21 cellular contexts compared by ENCODE assay signal in the genomic region with DNA sequence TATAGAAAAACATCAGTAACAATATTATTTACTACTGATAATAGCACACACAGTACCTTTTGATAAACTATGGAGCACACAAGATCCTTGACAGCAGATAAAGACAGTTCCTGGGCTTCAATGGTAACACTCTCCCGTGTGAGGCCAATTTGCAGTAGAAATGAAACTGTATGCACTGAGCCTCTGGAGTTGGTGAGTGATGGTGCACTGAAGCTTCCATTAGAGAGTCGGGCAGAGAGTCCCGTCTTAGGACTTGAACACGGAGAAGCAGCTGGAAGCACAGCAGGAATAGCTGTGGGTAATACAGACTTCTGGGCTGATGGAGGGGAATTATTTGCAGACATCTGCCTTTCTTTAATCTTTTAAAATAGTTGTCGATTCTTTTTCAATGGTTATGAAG. TPM values are rescaled to one million over a fixed set of nuclear protein-coding genes. Genes with fewer than 3 reads are reported as not detected.
DNase-seq lines count a peak whose midpoint lies in the region; ATAC-seq and TF ChIP-seq lines count a peak whose summit lies in the region.
"Had no signal": no experiment of that assay in that cellular context is flagged by ENCODE, and none has a peak within 500 bp of the region (broad histone marks: within the 10 kb centered on the region; RNA-seq: fewer than 3 reads in every experiment).

No MANE protein-coding gene starts in this region.

- no peak overlapping the region for H2AK5ac ChIP-seq in trophoblast cell (ENCODE audit: low read length)

- H3K79me2 ChIP-seq in MM.1S (ENCODE audit: low read length) (peaks cover 100% of the 10 kb centered on the region), trophoblast cell (ENCODE audit: control insufficient read depth, insufficient read depth, low read length, poor library complexity) (peaks cover 2% of the 10 kb centered on the region)

- H3K4me1 ChIP-seq in MM.1S (ENCODE audit: low read length) (no peaks in the 10 kb centered on the region), trophoblast cell (ENCODE audit: control insufficient read depth in 1 of 2, insufficient read depth in 2 of 2, low read length in 2 of 2) (peaks cover 0 to 5% of the 10 kb centered on the region in 2 experiments)
- H3K4me1 ChIP-seq: A549 had no signal

- H3K9me3 ChIP-seq in MM.1S (replicated peaks; ENCODE audit: insufficient read depth, low read length) (no peaks in the 10 kb centered on the region), trophoblast cell (ENCODE audit: insufficient read depth, low read depth, low read length) (no peaks in the 10 kb centered on the region)
- H3K9me3 ChIP-seq: A549, BLaER1, SJSA1 had no signal

- H3K36me3 Mint-ChIP-seq in activated B cell treated with CpG ODN at 0.5 μM for 24 hours (ENCODE audit: low read depth) (peaks cover 27% of the 10 kb centered on the region), nephron progenitor cell (ENCODE audit: low read depth) (peaks cover 61% of the 10 kb centered on the region)

- H3K9me3 Mint-ChIP-seq in activated B cell treated with CpG ODN at 0.5 μM for 24 hours, result no peaks in the 10 kb centered on the region
- peaks cover 3% of the 10 kb centered on the region for H3K9me3 Mint-ChIP-seq in nephron progenitor cell
- H3K9me3 Mint-ChIP-seq: CD4-positive, alpha-beta memory T cell had no signal

- H3K4me3 ChIP-seq in GM06990 (replicated peaks; ENCODE audit: low read depth, low read length) (peak overlapping the region; percentile 37), MM.1S (ENCODE audit: low read length) (peak overlapping the region; percentile 88), trophoblast cell (ENCODE audit: low read depth, low read length) (no peak overlapping the region)
- H3K4me3 ChIP-seq: A549, BLaER1, SJSA1 had no signal

- TF ChIP-seq CTCF in GM06990 (IDR thresholded peaks at IDR 0.05; ENCODE audit: insufficient read depth, low read length, poor library complexity, severe bottlenecking), result no peak
- no peak for TF ChIP-seq CTCF in MM.1S (IDR thresholded peaks at IDR 0.05; ENCODE audit: low read length)
- no peak for TF ChIP-seq CTCF in activated B cell treated with CpG ODN at 0.5 μM for 24 hours (IDR thresholded peaks at IDR 0.05)
- no peak for TF ChIP-seq CTCF in nephron progenitor cell (IDR thresholded peaks at IDR 0.05)

- no peak overlapping the region for H4K12ac ChIP-seq in trophoblast cell (ENCODE audit: low read depth, low read length)

- H3K9ac ChIP-seq in MM.1S (ENCODE audit: low read length) (peak overlapping the region; percentile 99), trophoblast cell (ENCODE audit: low read length) (no peak overlapping the region)
- H3K9ac ChIP-seq: BLaER1 had no signal

- no peak overlapping the region for H3K14ac ChIP-seq in trophoblast cell (ENCODE audit: low read length)

- no peaks in the 10 kb centered on the region for H4K20me1 ChIP-seq in MM.1S (ENCODE audit: insufficient read depth, low read length)

- intact Hi-C loops in activated B cell treated with CpG ODN at 0.5 μM for 24 hours (cut with micrococcal nuclease) (loop anchor here (2.0 kb wide), 1 partner anchor 13 kb away; no protein-coding TSS in a partner anchor), left cardiac atrium (cut with DNase I) (no loop called here)

- no peak overlapping the region for H3K18ac ChIP-seq in trophoblast cell (ENCODE audit: low read length)

- ATAC-seq in activated B cell treated with CpG ODN at 0.5 μM for 24 hours (ENCODE audit: low read depth), result no peak
- no peak for ATAC-seq in left cardiac atrium
- ATAC-seq: A549, Panc1 had no signal

- H4K91ac ChIP-seq in trophoblast cell (ENCODE audit: low read depth, low read length), result no peak overlapping the region

- no CpG with 5 or more reads among the region's 5 CpGs for WGBS in trophoblast cell (ENCODE audit: extremely low coverage, insufficient coverage, insufficient read length)

- no peak overlapping the region for H3K4ac ChIP-seq in trophoblast cell (ENCODE audit: low read depth, low read length)

- H2BK120ac ChIP-seq in trophoblast cell (ENCODE audit: insufficient read depth, low read length, poor library complexity), result no peak overlapping the region

- H3K27me3 Mint-ChIP-seq in activated B cell treated with CpG ODN at 0.5 μM for 24 hours (no peaks in the 10 kb centered on the region), nephron progenitor cell (ENCODE audit: low read depth, poor library complexity) (no peaks in the 10 kb centered on the region)
- H3K27me3 Mint-ChIP-seq: CD4-positive, alpha-beta memory T cell had no signal

- no peaks in the 10 kb centered on the region for H3K9me2 ChIP-seq in MM.1S (replicated peaks; ENCODE audit: insufficient read depth, low read length)

- peak overlapping the region; percentile 90 for H3K4me2 ChIP-seq in MM.1S (ENCODE audit: low read depth, low read length)
- H3K4me2 ChIP-seq in trophoblast cell (ENCODE audit: low read length), result no peak overlapping the region
- H3K4me2 ChIP-seq: A549, BLaER1 had no signal

- H3K4me1 Mint-ChIP-seq in activated B cell treated with CpG ODN at 0.5 μM for 24 hours, result peaks cover 84% of the 10 kb centered on the region
- peaks cover 57% of the 10 kb centered on the region for H3K4me1 Mint-ChIP-seq in nephron progenitor cell

- no peak for DNase-seq in GM06990 (ENCODE audit: extremely low read depth, insufficient read length)
- peak; percentile 84 for DNase-seq in MM.1S
- no peak for DNase-seq in activated B cell treated with CpG ODN at 0.5 μM for 24 hours
- DNase-seq in nephron progenitor cell, result no peak
- no peak for DNase-seq in SW480 (ENCODE audit: low spot score)
- DNase-seq in amniotic stem cell (lab: John Stamatoyannopoulos, UW), result no peak
- DNase-seq in left cardiac atrium, result no peak
- DNase-seq in trophoblast cell, result no peak
- DNase-seq: CD4-positive, alpha-beta memory T cell; DMS153; GF-D8; NCI-H1048; NCI-H1436; NCI-H1930; NCI-H226; NCI-H524 treated with DMSO at 0.1 percent for 48 hours had no signal

- POLR2A ChIA-PET in activated B cell treated with CpG ODN at 0.5 μM for 24 hours (lab: Charles Lee), result interaction anchor here (0.6 to 4.3 kb wide), 3 partner anchors 8 to 51 kb away, joined by 3 to 28 read pairs (median 3); a partner anchor contains a TSS

- no peak overlapping the region for H2BK5ac ChIP-seq in trophoblast cell (ENCODE audit: low read depth, low read length, poor library complexity)

- H3K27ac ChIP-seq in MM.1S (ENCODE audit: low read length) (peak overlapping the region; percentile 97), trophoblast cell (ENCODE audit: low read depth, low read length) (no peak overlapping the region)
- H3K27ac ChIP-seq: A549, BLaER1, SJSA1 had no signal

- H3K36me3 ChIP-seq in GM06990 (ENCODE audit: control insufficient read depth, insufficient read depth, low read length), result no peaks in the 10 kb centered on the region
- H3K36me3 ChIP-seq in MM.1S (replicated peaks; ENCODE audit: insufficient read depth, low read length), result peaks cover 22% of the 10 kb centered on the region; the same call in 1 of the 2 replicates
- H3K36me3 ChIP-seq in trophoblast cell (ENCODE audit: control insufficient read depth in 1 of 2, insufficient read depth in 2 of 2, low read length in 2 of 2), result peaks cover 3 to 5% of the 10 kb centered on the region in 2 experiments

- no peak overlapping the region for H2BK12ac ChIP-seq in trophoblast cell (ENCODE audit: low read length)

- no peaks in the 10 kb centered on the region for H3K27me3 ChIP-seq in GM06990 (replicated peaks; ENCODE audit: control insufficient read depth, insufficient read depth, low read length)
- H3K27me3 ChIP-seq in MM.1S (replicated peaks; ENCODE audit: insufficient read depth, low read length), result no peaks in the 10 kb centered on the region
- H3K27me3 ChIP-seq in trophoblast cell (ENCODE audit: insufficient read depth, low read length), result no peaks in the 10 kb centered on the region
- H3K27me3 ChIP-seq: BLaER1, SJSA1 had no signal

- CTCF ChIA-PET in activated B cell treated with CpG ODN at 0.5 μM for 24 hours (lab: Charles Lee), result interaction anchor here (0.6 to 1.9 kb wide), 2 partner anchors 78 to 80 kb away, joined by 3 to 5 read pairs; no protein-coding TSS in a partner anchor

- no peak overlapping the region for H4K8ac ChIP-seq in trophoblast cell (ENCODE audit: low read depth, low read length)

- no peak overlapping the region for H3K23ac ChIP-seq in trophoblast cell (ENCODE audit: low read length)

- H3K27ac Mint-ChIP-seq in activated B cell treated with CpG ODN at 0.5 μM for 24 hours (peak overlapping the region; percentile 35), nephron progenitor cell (peak overlapping the region; percentile 78)
- H3K27ac Mint-ChIP-seq: CD4-positive, alpha-beta memory T cell had no signal

- H3K79me1 ChIP-seq in trophoblast cell (ENCODE audit: low read length), result no peaks in the 10 kb centered on the region

- H2AFZ ChIP-seq in MM.1S (ENCODE audit: low read length), result no peak overlapping the region
- H2AFZ ChIP-seq in trophoblast cell (ENCODE audit: insufficient read depth, low read length, poor library complexity), result no peak overlapping the region

- H3F3A ChIP-seq in MM.1S (ENCODE audit: insufficient read depth, low read length), result peaks cover 72% of the 10 kb centered on the region

- H3K4me3 Mint-ChIP-seq in activated B cell treated with CpG ODN at 0.5 μM for 24 hours, result no peak overlapping the region
- no peak overlapping the region for H3K4me3 Mint-ChIP-seq in nephron progenitor cell

RNA-seq across cellular contexts. Expression of a gene that starts 8.5 kb away (rescaled TPM):
- 73.0 and 82.5 TPM in 2 replicates for total RNA-seq in activated B cell treated with CpG ODN at 0.5 μM for 24 hours
- 10 to 100 TPM; 15.9 to 21.0 TPM for total RNA-seq in left cardiac atrium
- polyA plus RNA-seq in trophoblast cell (2013), result 20.2 and 21.7 TPM in 2 replicates

RNA-seq across cellular contexts. Expression of a gene that starts 28.2 kb away (rescaled TPM):
- total RNA-seq in activated B cell treated with CpG ODN at 0.5 μM for 24 hours, result 1.9 and 2.1 TPM in 2 replicates
- total RNA-seq in left cardiac atrium, result 1 to 10 TPM; 1.4 to 2.5 TPM
- 13.0 and 13.9 TPM in 2 replicates for polyA plus RNA-seq in trophoblast cell (2013)
- total RNA-seq: MCF 10A had no signal
